In the genomic region with DNA sequence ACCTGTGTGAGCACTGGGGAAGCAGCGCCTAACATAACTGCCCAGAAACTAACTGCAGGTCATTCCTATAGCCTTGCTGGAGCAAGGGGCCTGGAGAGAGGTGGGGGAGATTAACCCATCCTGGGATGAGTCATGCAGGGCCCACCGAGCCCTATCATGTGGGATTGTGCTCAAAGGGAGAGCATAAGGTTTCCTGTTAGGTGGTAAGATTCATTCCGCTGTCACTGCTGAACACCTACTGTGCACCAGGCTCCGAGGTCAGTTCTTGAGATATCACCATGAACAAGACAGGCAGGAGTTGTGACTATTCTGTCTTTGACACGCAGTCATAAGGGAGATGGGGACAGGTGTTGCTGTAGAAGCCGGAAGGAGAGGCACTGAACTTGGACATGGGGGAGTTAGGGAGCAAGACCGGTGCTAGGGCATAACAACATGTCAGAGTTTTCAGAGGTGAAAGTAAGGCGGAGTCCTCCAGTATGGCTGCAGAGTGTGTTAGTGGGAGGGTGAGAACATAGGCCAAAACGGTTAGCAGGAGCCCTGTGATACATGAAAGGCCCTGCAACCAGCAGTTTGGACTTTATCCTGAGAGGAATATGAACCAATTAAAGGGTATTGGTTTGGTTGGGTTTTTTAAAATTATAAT, we compare ENCODE assay signal across 1 cellular context.
A peak's percentile ranks its signal among the peaks of the same experiment; 100 is the strongest.
TF ChIP-seq lines count a peak whose summit lies in the region.

No MANE protein-coding gene starts in this region.

TF ChIP-seq in HepG2, 621 proteins besides CTCF, POLR2A, EP300 and RAD21:
- TF ChIP-seq ZKSCAN1 (IDR thresholded peaks at IDR 0.05; ENCODE audit: low read length) (0 out of 2 replicates have a peak, but pooled peaks have one; percentile 52), ZNF746 (CRISPR knock-in tag; IDR thresholded peaks at IDR 0.05) (no peak), FOSL2 (CRISPR knock-in tag; IDR thresholded peaks at IDR 0.05) (peak; percentile 30; the same call in 1 of the 2 replicates)
